ENCODE assay signal across 8 cellular contexts in genomic region chr7:25069900-25070443, GRCh38. TPM values are rescaled to one million over a fixed set of nuclear protein-coding genes. Genes with fewer than 3 reads are reported as not detected.
DNase-seq lines count a peak whose midpoint lies in the region; ATAC-seq and TF ChIP-seq lines count a peak whose summit lies in the region.

No MANE protein-coding gene starts in this region.

- no peaks in the 10 kb centered on the region for H3K27me3 ChIP-seq in PC-9 (ENCODE audit: insufficient read depth, low read depth)
- no peaks in the 10 kb centered on the region for H3K27me3 ChIP-seq in ovary

- H4K20me1 ChIP-seq in PC-9 (ENCODE audit: insufficient read depth): no peaks in the 10 kb centered on the region

- H3K9me3 ChIP-seq in PC-9 (ENCODE audit: insufficient read depth, low read depth) (no peaks in the 10 kb centered on the region), ovary (no peaks in the 10 kb centered on the region)

- H3K4me3 ChIP-seq in PC-9: no peak overlapping the region
- H3K4me3 ChIP-seq in ovary: no peak overlapping the region

- H2AFZ ChIP-seq in PC-9: no peak overlapping the region

- no peaks in the 10 kb centered on the region for H3F3A ChIP-seq in PC-9 (ENCODE audit: insufficient read depth, low read depth)

- H3K4me2 ChIP-seq in PC-9: peak overlapping the region; percentile 37

- no peaks in the 10 kb centered on the region for H3K36me3 Mint-ChIP-seq in activated T-helper 17 cell treated with anti-CD3 and anti-CD28 coated beads, Interleukin-2, amount 50 U/mL, for 72 hours (ENCODE audit: low read depth)

- no peaks in the 10 kb centered on the region for H3K9me2 ChIP-seq in PC-9 (ENCODE audit: insufficient read depth)

- peaks cover 6% of the 10 kb centered on the region for H3K4me1 Mint-ChIP-seq in activated T-helper 17 cell treated with anti-CD3 and anti-CD28 coated beads, Interleukin-2, amount 50 U/mL, for 72 hours

- no peak for TF ChIP-seq EP300 in ovary (IDR thresholded peaks at IDR 0.05)

- BruUV-seq in PC-9 (replicated peaks; lab: Mats Ljungman, UMichigan): no TSS peak

- ATAC-seq in activated T-helper 17 cell treated with anti-CD3 and anti-CD28 coated beads, Interleukin-2, amount 50 U/mL, for 72 hours (replicated peaks): peak; percentile 63
- ATAC-seq in HG03196 (IDR thresholded peaks at IDR 0.05; ENCODE audit: unreplicated experiment) (no peak), GM21528 (IDR thresholded peaks at IDR 0.05; ENCODE audit: low FRiP score, unreplicated experiment) (no peak)

- H3K4me3 Mint-ChIP-seq in activated T-helper 17 cell treated with anti-CD3 and anti-CD28 coated beads, Interleukin-2, amount 50 U/mL, for 72 hours: no peak overlapping the region

- CTCF ChIA-PET in PC-9 (lab: Charles Lee): interaction anchor here (0.6 to 2.0 kb wide), 6 partner anchors 39 to 258 kb away, joined by 3 to 8 read pairs (median 6); partner anchors contain the start of gene OSBPL3

- H3K36me3 ChIP-seq in PC-9 (ENCODE audit: low read depth) (no peaks in the 10 kb centered on the region), ovary (no peaks in the 10 kb centered on the region)

- no peaks in the 10 kb centered on the region for H3K79me2 ChIP-seq in PC-9 (ENCODE audit: low read depth)

- intact Hi-C loops in PC-9 (cut with micrococcal nuclease; ENCODE audit: unreplicated experiment) (loop anchor here (1.0 to 2.0 kb wide), 7 partner anchors 23 to 258 kb away; partner anchors contain the start of gene OSBPL3), ovary (cut with DNase I) (loop anchor here (5.0 to 10.0 kb wide), 2 partner anchors 248 to 255 kb away; no protein-coding TSS in a partner anchor)

- no peak overlapping the region for H3K27ac ChIP-seq in PC-9
- peak overlapping the region in 1 of 2 donors; percentile 4 for H3K27ac ChIP-seq in ovary

- no peak for TF ChIP-seq POLR2A in ovary (IDR thresholded peaks at IDR 0.05)

- POLR2A ChIA-PET in PC-9 (lab: Charles Lee; ENCODE audit: unreplicated experiment): interaction anchor here (0.6 to 1.6 kb wide), 4 partner anchors 21 to 116 kb away, joined by 6 to 12 read pairs (median 8); no protein-coding TSS in a partner anchor

- 9 to 28% (median 24%) methylated on average over 11 of the region's 11 CpGs for WGBS in ovary, 3 donors

- DNase-seq in ELR (ENCODE audit: low read depth) (peak; percentile 91), Kasumi-1 (lab: John Stamatoyannopoulos, UW) (peak; percentile 82 to 87), PC-9 (peak; percentile 67 to 76), glomerular endothelial cell (ENCODE audit: extremely low read depth, low read depth, low spot score) (peak; percentile 58), ovary (peak; percentile 45 to 75 (median 51))

- H3K9me3 Mint-ChIP-seq in activated T-helper 17 cell treated with anti-CD3 and anti-CD28 coated beads, Interleukin-2, amount 50 U/mL, for 72 hours: no peaks in the 10 kb centered on the region

- peaks cover 5% of the 10 kb centered on the region for H3K4me1 ChIP-seq in PC-9 (replicated peaks; ENCODE audit: insufficient read depth)
- peaks cover 4% of the 10 kb centered on the region for H3K4me1 ChIP-seq in ovary (ENCODE audit: insufficient read depth)

- H3K27me3 Mint-ChIP-seq in activated T-helper 17 cell treated with anti-CD3 and anti-CD28 coated beads, Interleukin-2, amount 50 U/mL, for 72 hours: no peaks in the 10 kb centered on the region

- H3K27ac Mint-ChIP-seq in activated T-helper 17 cell treated with anti-CD3 and anti-CD28 coated beads, Interleukin-2, amount 50 U/mL, for 72 hours: peak overlapping the region; percentile 36

- TF ChIP-seq CTCF in PC-9 (conservative IDR thresholded peaks at IDR 0.05): peak; percentile 96
- TF ChIP-seq CTCF in ovary (IDR thresholded peaks at IDR 0.05): peak; percentile 75 to 93 (median 81)

RNA-seq across cellular contexts. Expression of gene CYCS, which starts 55.1 kb away (rescaled TPM):
- total RNA-seq in PC-9 (2021): 101 and 120 TPM in 2 replicates
- 100 to 1,000 TPM; 105 to 234 TPM for total RNA-seq in activated T-helper 17 cell treated with anti-CD3 and anti-CD28 coated beads, Interleukin-2, amount 50 U/mL, for 72 hours
- total RNA-seq in glomerular endothelial cell: 31.8 and 54.5 TPM in 2 replicates
- total RNA-seq in ovary: 10 to 100 TPM; 21.7 to 88.1 (median 46.4) TPM
- polyA plus RNA-seq in ovary: 10 to 100 TPM; 22.7 to 80.5 TPM
